In the genomic region with DNA sequence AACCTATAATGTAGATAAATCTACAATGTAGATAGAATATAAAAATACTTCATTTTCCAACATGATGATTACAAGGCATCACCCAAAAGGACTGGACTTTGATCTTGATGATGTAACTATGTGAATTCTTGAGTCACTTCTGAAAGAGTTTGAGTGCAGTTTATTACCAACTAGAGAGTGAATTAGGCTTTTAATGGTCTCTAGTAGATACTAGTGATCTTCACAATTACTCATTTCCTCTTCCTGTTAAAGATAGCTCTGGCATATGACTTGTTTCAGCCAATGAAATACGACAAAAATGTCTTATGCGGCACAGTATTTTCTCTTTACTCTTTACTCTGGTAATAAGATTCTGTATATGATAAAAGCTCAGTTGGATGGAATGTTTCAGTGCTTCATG, we compare ENCODE assay signal across 21 cellular contexts.
DNase-seq lines count a peak whose midpoint lies in the region; ATAC-seq, FAIRE-seq and TF ChIP-seq lines count a peak whose summit lies in the region.
"Had no signal": no experiment of that assay in that cellular context is flagged by ENCODE, and none has a peak within 500 bp of the region (broad histone marks: within the 10 kb centered on the region; RNA-seq: fewer than 3 reads in every experiment).

No MANE protein-coding gene starts in this region.

- H3K27me3 ChIP-seq in MM.1S (replicated peaks; ENCODE audit: insufficient read depth, low read length), result no peaks in the 10 kb centered on the region
- no peaks in the 10 kb centered on the region for H3K27me3 ChIP-seq in SJCRH30
- H3K27me3 ChIP-seq in K562 (ENCODE audit: control insufficient read depth in 2 of 2, insufficient read depth in 2 of 2, low read length in 2 of 2), result no peaks in the 10 kb centered on the region
- no peaks in the 10 kb centered on the region for H3K27me3 ChIP-seq in mesendoderm (ENCODE audit: insufficient read depth, low read length, poor library complexity)

- intact Hi-C loops in K562 (cut with micrococcal nuclease), result no loop called here

- 59% methylated on average over 2 of the region's 2 CpGs for WGBS in K562 (ENCODE audit: insufficient coverage, low coverage, missing lambda C conversion rate)
- no CpG with 5 or more reads among the region's 2 CpGs for WGBS in mesendoderm (ENCODE audit: extremely low coverage, insufficient coverage, low lambda C conversion rate)

- H3K9me3 ChIP-seq in MM.1S (replicated peaks; ENCODE audit: insufficient read depth, low read length), result no peaks in the 10 kb centered on the region
- no peaks in the 10 kb centered on the region for H3K9me3 ChIP-seq in SJCRH30 (replicated peaks)
- H3K9me3 ChIP-seq in K562 (replicated peaks; ENCODE audit: control insufficient read depth, insufficient read depth, low read depth, low read length), result no peaks in the 10 kb centered on the region
- H3K9me3 ChIP-seq: A549, Caco-2 had no signal

- no peak overlapping the region for H2BK5ac ChIP-seq in mesendoderm (ENCODE audit: low read length)

- ATAC-seq in GM18867 (IDR thresholded peaks at IDR 0.05; ENCODE audit: unreplicated experiment) (peak; percentile 42), K562 (no peak)
- ATAC-seq: A549; CD8-positive, alpha-beta T cell had no signal

- H4K20me1 ChIP-seq in MM.1S (ENCODE audit: insufficient read depth, low read length) (no peaks in the 10 kb centered on the region), K562 (replicated peaks; ENCODE audit: control insufficient read depth, insufficient read depth, low read length) (no peaks in the 10 kb centered on the region)

- no peak overlapping the region for H4K5ac ChIP-seq in mesendoderm (ENCODE audit: low read length)

- H3K9ac ChIP-seq in MM.1S (ENCODE audit: low read length) (no peak overlapping the region), K562 (ENCODE audit: insufficient read depth in 1 of 2, low read depth in 2 of 2, low read length in 2 of 2) (no peak overlapping the region), mesendoderm (ENCODE audit: low read length) (no peak overlapping the region)

- H3K4ac ChIP-seq in mesendoderm (ENCODE audit: low read depth, low read length), result no peak overlapping the region

- TF ChIP-seq CTCF in MM.1S (IDR thresholded peaks at IDR 0.05; ENCODE audit: low read length) (no peak), K562 (IDR thresholded peaks at IDR 0.05 in 2 of 3, conservative IDR thresholded peaks at IDR 0.05 in 1 of 3; ENCODE audit: insufficient read depth in 2 of 3, low read depth in 1 of 3, low read length in 3 of 3) (no peak)

- H3K9me1 ChIP-seq in K562 (ENCODE audit: control insufficient read depth, insufficient read depth, low read length), result no peaks in the 10 kb centered on the region

- H2AFZ ChIP-seq in MM.1S (ENCODE audit: low read length) (no peak overlapping the region), K562 (ENCODE audit: low read depth, low read length) (no peak overlapping the region)

- TF ChIP-seq POLR2A in K562 (conservative IDR thresholded peaks at IDR 0.05), result no peak

- H2BK120ac ChIP-seq in mesendoderm (ENCODE audit: low read depth, low read length), result no peak overlapping the region

- H3K56ac ChIP-seq in mesendoderm (ENCODE audit: low read length), result no peak overlapping the region

- no peaks in the 10 kb centered on the region for H3F3A ChIP-seq in MM.1S (ENCODE audit: insufficient read depth, low read length)

- no peak for TF ChIP-seq RAD21 in K562 (CRISPR knock-in tag; conservative IDR thresholded peaks at IDR 0.05 in 1 of 2, IDR thresholded peaks at IDR 0.05 in 1 of 2)

- peak; percentile 6 for DNase-seq in MM.1S
- DNase-seq in SJCRH30, result no peak
- DNase-seq in K562 (ENCODE audit: extremely low read depth in 1 of 4, low spot score in 3 of 4), result no peak
- no peak for DNase-seq in NCI-H2171 (lab: John Stamatoyannopoulos, UW)
- DNase-seq in mesendoderm, result no peak
- DNase-seq in SW 1271 (lab: John Stamatoyannopoulos, UW), result no peak
- DNase-seq: Caco-2; CD8-positive, alpha-beta T cell; DMS79 treated with DMSO at 0.1 percent for 48 hours; NCI-H1092 treated with DMSO at 0.1 percent for 48 hours; NCI-H1436; NCI-H187; NCI-H524; NCI-H748 treated with DMSO at 0.1 percent for 48 hours; SHP77 had no signal

- H3K9me2 ChIP-seq in MM.1S (replicated peaks; ENCODE audit: insufficient read depth, low read length), result no peaks in the 10 kb centered on the region

- no peak overlapping the region for H2BK15ac ChIP-seq in mesendoderm (replicated peaks; ENCODE audit: low read depth)

- H3K4me2 ChIP-seq in MM.1S (ENCODE audit: low read depth, low read length) (no peak overlapping the region), K562 (ENCODE audit: insufficient read depth, low read length) (no peak overlapping the region), mesendoderm (ENCODE audit: low read length) (no peak overlapping the region)
- H3K4me2 ChIP-seq: A549 had no signal

- H3K27ac ChIP-seq in MM.1S (ENCODE audit: low read length) (no peak overlapping the region), SJCRH30 (0 out of 2 replicates have a peak overlapping the region, but pooled peaks have one; percentile 6), K562 (ENCODE audit: extremely low read depth, low read depth, low read length) (no peak overlapping the region), mesendoderm (ENCODE audit: low read depth, low read length) (no peak overlapping the region)
- H3K27ac ChIP-seq: A549, C4-2B, RWPE1 had no signal

- no peaks in the 10 kb centered on the region for H3K79me1 ChIP-seq in mesendoderm (ENCODE audit: low read length)

- CTCF ChIA-PET in K562 (lab: Yijun Ruan, JAX; ENCODE audit: low intra/inter-chr PET ratio), result no interaction called here

- H3K79me2 ChIP-seq in MM.1S (ENCODE audit: low read length), result no peaks in the 10 kb centered on the region
- H3K79me2 ChIP-seq in K562 (ENCODE audit: control insufficient read depth, insufficient read depth, low read length), result no peaks in the 10 kb centered on the region
- H3K79me2 ChIP-seq in mesendoderm (ENCODE audit: control insufficient read depth, insufficient read depth, low read length), result no peaks in the 10 kb centered on the region

- no peak overlapping the region for H3K23ac ChIP-seq in mesendoderm (ENCODE audit: low read length)

- no TSS peak for BruUV-seq in K562 (replicated peaks; lab: Mats Ljungman, UMichigan)

- POLR2A ChIA-PET in K562 (lab: Yijun Ruan, JAX), result no interaction called here

- H3K36me3 ChIP-seq in MM.1S (replicated peaks; ENCODE audit: insufficient read depth, low read length) (no peaks in the 10 kb centered on the region), SJCRH30 (no peaks in the 10 kb centered on the region), K562 (ENCODE audit: control insufficient read depth, insufficient read depth, low read length) (peaks cover 14% of the 10 kb centered on the region; the same call in 1 of the 3 replicates), mesendoderm (ENCODE audit: control insufficient read depth, insufficient read depth, low read length) (no peaks in the 10 kb centered on the region)

- TF ChIP-seq EP300 in K562 (IDR thresholded peaks at IDR 0.05; ENCODE audit: low read length), result no peak

- no peak overlapping the region for H4K8ac ChIP-seq in mesendoderm (ENCODE audit: low read depth, low read length)

- 0 out of 2 replicates have a peak, but pooled peaks cover 3% of the 10 kb centered on the region for H3K4me1 ChIP-seq in MM.1S (ENCODE audit: low read length)
- no peaks in the 10 kb centered on the region; the same call in 1 of the 2 replicates for H3K4me1 ChIP-seq in SJCRH30
- no peaks in the 10 kb centered on the region for H3K4me1 ChIP-seq in K562 (replicated peaks in 1 of 2; ENCODE audit: control insufficient read depth in 2 of 2, insufficient read depth in 2 of 2, low read length in 2 of 2)
- no peaks in the 10 kb centered on the region for H3K4me1 ChIP-seq in mesendoderm (ENCODE audit: control insufficient read depth, low read depth, low read length)
- H3K4me1 ChIP-seq: A549, Caco-2 had no signal

- H3K4me3 ChIP-seq in MM.1S (ENCODE audit: low read length) (no peak overlapping the region), SJCRH30 (no peak overlapping the region), K562 (no peak overlapping the region), mesendoderm (ENCODE audit: low read length) (no peak overlapping the region)
- H3K4me3 ChIP-seq: A549 had no signal

- no peak overlapping the region for H2AK5ac ChIP-seq in mesendoderm (ENCODE audit: low read length)

- in situ Hi-C loops in K562 (cut with MboI), result no loop called here

- H3K18ac ChIP-seq in mesendoderm (ENCODE audit: low read length), result no peak overlapping the region

- no peak for FAIRE-seq in K562 (lab: Jason Lieb, UNC)
- FAIRE-seq: A549, GM18507, H54 had no signal

TF ChIP-seq in K562, 482 proteins besides CTCF, POLR2A, EP300 and RAD21 (continues in another document):
- TF ChIP-seq TSC22D4 (tag; IDR thresholded peaks at IDR 0.05) (no peak), ZBTB8A (IDR thresholded peaks at IDR 0.05; ENCODE audit: partially characterized antibody) (no peak), ZNF311 (CRISPR knock-in tag; IDR thresholded peaks at IDR 0.05) (no peak), YBX1 (IDR thresholded peaks at IDR 0.05) (no peak), PML (IDR thresholded peaks at IDR 0.05; ENCODE audit: low read length) (no peak), SMARCB1 (IDR thresholded peaks at IDR 0.05; ENCODE audit: insufficient read length, low read depth) (no peak), CHD2 (IDR thresholded peaks at IDR 0.05; ENCODE audit: low read depth, low read length) (no peak), CEBPG (CRISPR knock-in tag; IDR thresholded peaks at IDR 0.05) (no peak), CEBPG (tag; conservative IDR thresholded peaks at IDR 0.05 in 1 of 2, IDR thresholded peaks at IDR 0.05 in 1 of 2) (peak in 1 of 2 experiments; percentile 24; a peak in 1 of 4 replicates)
- TF ChIP-seq, protein P1, sequence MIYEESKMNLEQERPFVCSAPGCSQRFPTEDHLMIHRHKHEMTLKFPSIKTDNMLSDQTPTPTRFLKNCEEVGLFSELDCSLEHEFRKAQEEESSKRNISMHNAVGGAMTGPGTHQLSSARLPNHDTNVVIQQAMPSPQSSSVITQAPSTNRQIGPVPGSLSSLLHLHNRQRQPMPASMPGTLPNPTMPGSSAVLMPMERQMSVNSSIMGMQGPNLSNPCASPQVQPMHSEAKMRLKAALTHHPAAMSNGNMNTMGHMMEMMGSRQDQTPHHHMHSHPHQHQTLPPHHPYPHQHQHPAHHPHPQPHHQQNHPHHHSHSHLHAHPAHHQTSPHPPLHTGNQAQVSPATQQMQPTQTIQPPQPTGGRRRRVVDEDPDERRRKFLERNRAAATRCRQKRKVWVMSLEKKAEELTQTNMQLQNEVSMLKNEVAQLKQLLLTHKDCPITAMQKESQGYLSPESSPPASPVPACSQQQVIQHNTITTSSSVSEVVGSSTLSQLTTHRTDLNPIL (CRISPR knock-in tag; IDR thresholded peaks at IDR 0.05), result no peak
